9 cellular contexts compared by ENCODE assay signal in the genomic region with DNA sequence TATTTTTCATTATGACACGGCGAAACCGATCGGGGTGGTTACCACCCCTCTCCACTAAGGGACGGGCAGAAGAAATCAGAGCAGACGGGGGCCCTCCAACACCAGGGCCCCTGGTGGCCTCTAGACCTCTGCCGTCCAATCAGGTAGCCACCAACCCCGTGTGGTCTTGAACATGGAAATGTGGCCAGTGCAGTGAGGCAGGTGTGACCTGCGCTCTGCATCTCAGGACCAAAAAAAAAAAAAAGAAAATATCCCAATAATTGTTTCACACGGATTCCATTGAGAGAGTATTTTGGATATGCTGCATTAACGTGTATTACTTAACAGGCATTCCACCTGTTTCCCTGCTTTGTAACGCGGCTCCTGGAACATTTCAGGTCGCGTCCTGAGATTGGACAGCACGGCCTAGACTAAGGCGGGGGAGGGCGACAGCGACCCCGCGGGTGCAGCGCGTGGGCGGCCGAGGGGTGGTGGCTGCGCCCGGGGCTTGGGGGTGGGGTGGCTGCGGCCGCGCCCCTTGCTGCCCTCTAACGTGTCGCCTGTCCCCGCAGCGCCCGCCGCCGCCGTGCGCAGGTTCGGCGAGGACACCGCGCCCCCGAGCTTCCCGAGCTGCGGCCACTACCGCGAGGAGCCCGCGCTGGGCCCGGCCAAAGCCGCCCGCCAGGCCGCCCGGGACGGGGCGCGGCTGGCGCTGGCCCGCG. TPM values are rescaled to one million over a fixed set of nuclear protein-coding genes. Genes with fewer than 3 reads are reported as not detected.
DNase-seq lines count a peak whose midpoint lies in the region; ATAC-seq, FAIRE-seq and TF ChIP-seq lines count a peak whose summit lies in the region.
"Had no signal": no experiment of that assay in that cellular context is flagged by ENCODE, and none has a peak within 500 bp of the region (broad histone marks: within the 10 kb centered on the region; RNA-seq: fewer than 3 reads in every experiment).

No MANE protein-coding gene starts in this region.

- no peak overlapping the region for H2BK120ac ChIP-seq in H1 (replicated peaks; ENCODE audit: low read depth, low read length)

- H3K14ac ChIP-seq in H1 (ENCODE audit: insufficient read length) = no peak overlapping the region

- no peak overlapping the region for H3K23ac ChIP-seq in H1 (ENCODE audit: insufficient read length)

- H3K4me2 ChIP-seq in H1 (ENCODE audit: insufficient read depth in 1 of 2, low read depth in 2 of 2, low read length in 2 of 2) = peak overlapping the region; percentile 77 to 84

- H3K56ac ChIP-seq in H1 (replicated peaks; ENCODE audit: insufficient read length, low read depth, low read length) = no peak overlapping the region

- 13% methylated on average over 27 of the region's 61 CpGs; no CpG with 5 or more reads in 1 of the 2 experiments for WGBS in H1 (ENCODE audit: extremely low coverage in 1 of 2, insufficient coverage in 1 of 2, insufficient read length in 1 of 2, insufficient replicate concordance in 2 of 2, low coverage in 1 of 2, low lambda C conversion rate in 2 of 2, missing lambda C conversion rate in 1 of 2), 2 experiments

- intact Hi-C loops in naive thymus-derived CD4-positive, alpha-beta T cell (cut with micrococcal nuclease) = loop anchor here in 1 of 2 donors (2.0 kb wide), 1 partner anchor 180 kb away; no protein-coding TSS in a partner anchor

- peaks cover 9 to 23% (median 17%) of the 10 kb centered on the region in 7 donors for H3K4me1 Mint-ChIP-seq in naive thymus-derived CD4-positive, alpha-beta T cell

- H4K20me1 ChIP-seq in H1 (replicated peaks in 1 of 2; ENCODE audit: control insufficient read depth in 1 of 2, insufficient read depth in 2 of 2, low read length in 2 of 2) = no peaks in the 10 kb centered on the region

- POLR2A ChIA-PET in H1 (lab: Charles Lee; ENCODE audit: partially characterized antibody) = interaction anchor here (0.6 to 1.5 kb wide), 3 partner anchors 9 to 420 kb away, joined by 3 to 5 read pairs (median 4); no protein-coding TSS in a partner anchor
- POLR2A ChIA-PET in naive thymus-derived CD4-positive, alpha-beta T cell (lab: Charles Lee) = no interaction called here

- CTCF ChIA-PET in H1 (lab: Charles Lee; ENCODE audit: partially characterized antibody) = interaction anchor here (0.6 to 2.2 kb wide), 18 partner anchors 7 to 230 kb away, joined by 3 to 9 read pairs (median 4); no protein-coding TSS in a partner anchor
- CTCF ChIA-PET in naive thymus-derived CD4-positive, alpha-beta T cell (lab: Charles Lee) = no interaction called here

- TF ChIP-seq EP300 in H1 (IDR thresholded peaks at IDR 0.05; ENCODE audit: borderline replicate concordance in 1 of 2, low read depth in 2 of 2, low read length in 2 of 2) = no peak

- H3K27me3 Mint-ChIP-seq in naive thymus-derived CD4-positive, alpha-beta T cell = peaks cover 45 to 69% (median 56%) of the 10 kb centered on the region in 5 donors

- no peak for TF ChIP-seq RAD21 in H1 (IDR thresholded peaks at IDR 0.05 in 1 of 2, conservative IDR thresholded peaks at IDR 0.05 in 1 of 2; ENCODE audit: low read depth in 2 of 2, low read length in 2 of 2)

- H2BK15ac ChIP-seq in H1 (ENCODE audit: low read length) = no peak overlapping the region

- no peak overlapping the region for H3K27ac ChIP-seq in H1 (ENCODE audit: low read depth, low read length)
- H3K27ac ChIP-seq in naive thymus-derived CD4-positive, alpha-beta T cell (ENCODE audit: low read depth, low read length) = no peak overlapping the region

- no peak for TF ChIP-seq CTCF in AG10803 (conservative IDR thresholded peaks at IDR 0.05; ENCODE audit: low read length)
- no peak; a peak in 1 of 4 replicates for TF ChIP-seq CTCF in H1 (IDR thresholded peaks at IDR 0.05; ENCODE audit: control extremely low read depth in 1 of 3, insufficient read depth in 1 of 3, low read depth in 1 of 3, low read length in 3 of 3)

- FAIRE-seq in H1 (lab: Jason Lieb, UNC) = no peak

- peaks cover 0 to 30% (median 21%) of the 10 kb centered on the region in 5 donors for H3K36me3 Mint-ChIP-seq in naive thymus-derived CD4-positive, alpha-beta T cell

- H3K4me1 ChIP-seq in H1 (replicated peaks in 1 of 4; ENCODE audit: control insufficient read depth in 3 of 4, insufficient read depth in 4 of 4, low read length in 3 of 4) = peaks cover 12 to 27% (median 18%) of the 10 kb centered on the region in 4 experiments
- no peaks in the 10 kb centered on the region for H3K4me1 ChIP-seq in naive thymus-derived CD4-positive, alpha-beta T cell (ENCODE audit: control insufficient read depth in 2 of 2, insufficient read depth in 2 of 2, low read length in 2 of 2)

- H3K27ac Mint-ChIP-seq in naive thymus-derived CD4-positive, alpha-beta T cell = no peak overlapping the region

- no peak for TF ChIP-seq POLR2A in H1 (IDR thresholded peaks at IDR 0.05; ENCODE audit: control extremely low read depth in 1 of 2, low read depth in 2 of 2, low read length in 2 of 2)

- no peak overlapping the region for H2AK5ac ChIP-seq in H1 (ENCODE audit: low read depth, low read length)

- no peaks in the 10 kb centered on the region for H3K79me1 ChIP-seq in H1 (ENCODE audit: low read depth, low read length)

- peak overlapping the region in 1 of 4 experiments; percentile 74; a peak in 1 of 7 replicates for H3K9ac ChIP-seq in H1 (replicated peaks in 1 of 4; ENCODE audit: extremely low read depth in 1 of 4, low read depth in 3 of 4, low read length in 3 of 4)

- H4K91ac ChIP-seq in H1 (replicated peaks; ENCODE audit: insufficient read length, low read length) = no peak overlapping the region

- H3K4me3 ChIP-seq in AG10803 (ENCODE audit: low read length) (peak overlapping the region; percentile 27), H1 (ENCODE audit: extremely low read depth in 1 of 4, insufficient read depth in 2 of 4, low read depth in 3 of 4, low read length in 4 of 4) (peak overlapping the region; percentile 31 to 62 (median 38))
- H3K4me3 ChIP-seq in naive thymus-derived CD4-positive, alpha-beta T cell (ENCODE audit: low read length) = no peak overlapping the region

- peaks cover 8% of the 10 kb centered on the region for H3K23me2 ChIP-seq in H1 (ENCODE audit: low read depth, low read length)

- H3K4me3 Mint-ChIP-seq in naive thymus-derived CD4-positive, alpha-beta T cell = peak overlapping the region in 9 of 10 donors; percentile 36 to 79 (median 64)

- no peak overlapping the region for H4K5ac ChIP-seq in H1 (ENCODE audit: insufficient read length, low read depth, low read length)

- no peaks in the 10 kb centered on the region for H3K79me2 ChIP-seq in H1 (ENCODE audit: control insufficient read depth in 1 of 2, insufficient read depth in 2 of 2, low read length in 2 of 2)

- no peak overlapping the region for H2BK20ac ChIP-seq in H1 (ENCODE audit: low read length)

- no peaks in the 10 kb centered on the region for H3K36me3 ChIP-seq in H1 (ENCODE audit: control insufficient read depth in 2 of 4, insufficient read depth in 4 of 4, low read length in 3 of 4)
- H3K36me3 ChIP-seq in naive thymus-derived CD4-positive, alpha-beta T cell (ENCODE audit: control insufficient read depth in 2 of 3, insufficient read depth in 3 of 3, low read length in 3 of 3) = no peaks in the 10 kb centered on the region

- H3K4ac ChIP-seq in H1 (replicated peaks; ENCODE audit: insufficient read length, low read depth, low read length) = no peak overlapping the region

- peak overlapping the region; percentile 62; the same call in 1 of the 2 replicates for H4K8ac ChIP-seq in H1 (ENCODE audit: extremely low read depth, insufficient read depth, low read length)

- H3K9me3 ChIP-seq in H1 (ENCODE audit: insufficient read depth in 2 of 2, low read depth in 1 of 2, low read length in 1 of 2) = no peaks in the 10 kb centered on the region
- no peaks in the 10 kb centered on the region for H3K9me3 ChIP-seq in naive thymus-derived CD4-positive, alpha-beta T cell (ENCODE audit: control insufficient read depth in 2 of 3, low read length in 3 of 3)

- H2BK5ac ChIP-seq in H1 (ENCODE audit: low read depth, low read length) = no peak overlapping the region

- peaks cover 0 to 15% (median 7%) of the 10 kb centered on the region in 4 experiments; a peak in 5 of 7 replicates for H3K27me3 ChIP-seq in H1 (replicated peaks in 1 of 4; ENCODE audit: control insufficient read depth in 3 of 4, extremely low read depth in 1 of 4, insufficient read depth in 3 of 4, low read length in 3 of 4)
- H3K27me3 ChIP-seq in naive thymus-derived CD4-positive, alpha-beta T cell (ENCODE audit: control insufficient read depth in 2 of 2, insufficient read depth in 2 of 2, low read length in 2 of 2) = no peaks in the 10 kb centered on the region

- no peak overlapping the region for H2AFZ ChIP-seq in H1 (ENCODE audit: low read length)

- ATAC-seq in naive thymus-derived CD4-positive, alpha-beta T cell = no peak
- no peak for ATAC-seq in GM19328 (IDR thresholded peaks at IDR 0.05; ENCODE audit: unreplicated experiment)
- no peak for ATAC-seq in esophagus mucosa
- no peak for ATAC-seq in GM18858 (IDR thresholded peaks at IDR 0.05; ENCODE audit: unreplicated experiment)

- H3K18ac ChIP-seq in H1 (ENCODE audit: extremely low read depth, low read length) = no peak overlapping the region; the same call in 1 of the 2 replicates

- H2BK12ac ChIP-seq in H1 (ENCODE audit: low read depth, low read length) = peak overlapping the region; percentile 39; the same call in 1 of the 2 replicates

- no peaks in the 10 kb centered on the region for H3K9me3 Mint-ChIP-seq in naive thymus-derived CD4-positive, alpha-beta T cell

- DNase-seq in AG10803 (ENCODE audit: low read depth) = no peak
- DNase-seq in HuH-7.5 (ENCODE audit: low spot score) = peak; percentile 31
- DNase-seq in H1 (ENCODE audit: low read depth in 1 of 2, low spot score in 2 of 2) = no peak
- no peak for DNase-seq in naive thymus-derived CD4-positive, alpha-beta T cell
- DNase-seq in RPMI8226 = no peak
- DNase-seq: activated effector memory CD4-positive, alpha-beta T cell treated with Interleukin-2 at 50 U/mL for 16 hours had no signal

TF ChIP-seq in H1, 55 proteins besides CTCF, POLR2A, EP300 and RAD21 (continues in another document):
- TF ChIP-seq PHF8 (conservative IDR thresholded peaks at IDR 0.05; ENCODE audit: low read depth, low read length) (peak; percentile 11; the same call in 1 of the 2 replicates), TAF1 (IDR thresholded peaks at IDR 0.05; ENCODE audit: low read depth, low read length) (0 out of 2 replicates have a peak, but pooled peaks have one; percentile 5)

RNA-seq across cellular contexts. Expression of a gene that starts 48.3 kb away (rescaled TPM):
- 0.26 and 0.34 TPM in 2 replicates for total RNA-seq in H1 (2021; fragmentation: NEBNext Ultra II Directional; extraction: Animal tissue kit (Norgen Biotek cat#: 25700))
- polyA plus RNA-seq in H1 (2011; rRNA removed) = 0.05 and 0.16 TPM in 2 replicates
- polyA plus RNA-seq in H1 (2011; cell fraction: cytosol; rRNA removed) = 0.08 TPM
- polyA plus RNA-seq in H1 (2011; cell fraction: nucleus; rRNA removed) = 0.24 TPM
- polyA plus RNA-seq in H1 (2012, experiment 1 of 2) = 0.08 to 0.37 TPM (median 0.19 TPM) in 4 replicates
- polyA plus RNA-seq in H1 (2012, experiment 2 of 2) = 0.05 TPM
- polyA plus RNA-seq in H1 (2013, experiment 1 of 2) = 0.14 TPM
- polyA plus RNA-seq in H1 (2013, experiment 2 of 2) = 0.11 TPM
- 0.05 and 0.13 TPM in 2 replicates for polyA minus RNA-seq in H1 (2011; rRNA and poly(A)+ RNA removed)
- polyA minus RNA-seq in H1 (2011; cell fraction: cytosol; rRNA and poly(A)+ RNA removed) = not detected
- polyA minus RNA-seq in H1 (2011; cell fraction: nucleus; rRNA and poly(A)+ RNA removed) = 0.70 TPM
- total RNA-seq in naive thymus-derived CD4-positive, alpha-beta T cell = under 1 TPM in 1 of 5 experiments, not detected in 4; 0.12 TPM
- polyA plus RNA-seq in naive thymus-derived CD4-positive, alpha-beta T cell = not detected
- total RNA-seq in esophagus mucosa = 18.3 TPM

Comparison
In these comparisons a context has a peak if more than half of its experiments do, and no peak if none do; other contexts are left out.
1. RNA of a gene that starts 48.3 kb away (total RNA-seq): 18.3 TPM in esophagus mucosa (single experiment); 0.26 to 0.34 TPM in H1 and 0.12 TPM in naive thymus-derived CD4-positive, alpha-beta T cell; every median in the first group is over 10 times any median in the second.